15 cellular contexts compared by ENCODE assay signal in genomic region chr12:75819512-75819911, GRCh38.
"Had no signal": no experiment of that assay in that cellular context is flagged by ENCODE, and none has a peak within 500 bp of the region (broad histone marks: within the 10 kb centered on the region; RNA-seq: fewer than 3 reads in every experiment).

No MANE protein-coding gene starts in this region.

- H3K27ac ChIP-seq: brain microvascular endothelial cell, psoas muscle, right lobe of liver had no signal

- H3K4me1 ChIP-seq: right lobe of liver had no signal

- DNase-seq: activated B cell treated with CpG ODN at 0.5 μM for 24 hours; activated gamma-delta T cell; activated T-cell treated with anti-CD3 and anti-CD28 coated beads, Interleukin-2, amount 50 U/mL, for 1 hour; amygdala; brain microvascular endothelial cell; effector memory CD4-positive, alpha-beta T cell; head of caudate nucleus; mammary epithelial cell; psoas muscle; right lobe of liver; T-helper 17 cell; transverse colon had no signal

- ATAC-seq: left lobe of liver; natural killer cell treated with Interleukin-12 subunit alpha and Interleukin-12 subunit beta and Interleukin-15 and Interleukin-18, amount 100 ng/mL, for 72 hours; psoas muscle; right lobe of liver; stimulated activated memory B cell treated with anti-CD40 and anti-IgM and Interleukin-4, amounts not matched to agents 10 μg/mL and 1 μg/mL and 100 μg/mL, for 72 hours; T-helper 17 cell had no signal

- H3K4me3 ChIP-seq: psoas muscle, right lobe of liver, transverse colon had no signal

- H3K9me3 ChIP-seq: psoas muscle, right lobe of liver, transverse colon had no signal

- H3K36me3 ChIP-seq: brain microvascular endothelial cell, right lobe of liver, transverse colon had no signal

- H3K27me3 ChIP-seq: brain microvascular endothelial cell, right lobe of liver, transverse colon had no signal
